In genomic region chr21:43842742-43843141, GRCh38 we compare ENCODE assay signal across 1 cellular context.
TF ChIP-seq lines count a peak whose summit lies in the region.

No MANE protein-coding gene starts in this region.

TF ChIP-seq in HepG2, 621 proteins besides CTCF, POLR2A, EP300 and RAD21 (continued from another document):
- TF ChIP-seq ZHX2 (IDR thresholded peaks at IDR 0.05; ENCODE audit: low read depth) (no peak), ZHX2 (CRISPR knock-in tag; IDR thresholded peaks at IDR 0.05; ENCODE audit: borderline replicate concordance) (no peak), RBM22 (optimal IDR thresholded peaks at IDR 0.05; ENCODE audit: low read length) (no peak)
TF ChIP-seq in HepG2: peak in this region for 0.
